14 cellular contexts compared by ENCODE assay signal in genomic region chr10:56318816-56319215, GRCh38. TPM values are rescaled to one million over a fixed set of nuclear protein-coding genes. Genes with fewer than 3 reads are reported as not detected.
A peak's percentile ranks its signal among the peaks of the same experiment; 100 is the strongest.
DNase-seq lines count a peak whose midpoint lies in the region; ATAC-seq, FAIRE-seq and TF ChIP-seq lines count a peak whose summit lies in the region.
"Had no signal": no experiment of that assay in that cellular context is flagged by ENCODE, and none has a peak within 500 bp of the region (broad histone marks: within the 10 kb centered on the region; RNA-seq: fewer than 3 reads in every experiment).

No MANE protein-coding gene starts in this region.

- CTCF ChIA-PET in activated CD4-positive, alpha-beta memory T cell treated with anti-CD3 and anti-CD28 coated beads for 36 hours (lab: Charles Lee): no interaction called here
- CTCF ChIA-PET in activated CD8-positive, alpha-beta T cell treated with anti-CD3 and anti-CD28 coated beads for 36 hours (lab: Charles Lee): no interaction called here

- no peaks in the 10 kb centered on the region for H3K4me1 Mint-ChIP-seq in activated CD4-positive, alpha-beta memory T cell treated with anti-CD3 and anti-CD28 coated beads for 36 hours (ENCODE audit: low read depth)
- H3K4me1 Mint-ChIP-seq in activated CD8-positive, alpha-beta T cell treated with anti-CD3 and anti-CD28 coated beads for 36 hours (ENCODE audit: low read depth): no peaks in the 10 kb centered on the region
- H3K4me1 Mint-ChIP-seq: stimulated activated effector memory CD8-positive, alpha-beta T cell treated with anti-CD3 and anti-CD28 coated beads, Interleukin-12 subunit alpha, Interleukin-12 subunit beta, amount 100 ng/mL, for 72 hours had no signal

- H3K4me3 ChIP-seq in H7 (ENCODE audit: insufficient read depth, low read depth, low read length): no peak overlapping the region
- H3K4me3 ChIP-seq: esophagus squamous epithelium had no signal

- ATAC-seq in GM18858 (IDR thresholded peaks at IDR 0.05; ENCODE audit: unreplicated experiment) (peak; percentile 14), GM21423 (IDR thresholded peaks at IDR 0.05; ENCODE audit: unreplicated experiment) (peak; percentile 6), HG02981 (IDR thresholded peaks at IDR 0.05; ENCODE audit: unreplicated experiment) (peak; percentile 11)
- no peak for ATAC-seq in activated CD8-positive, alpha-beta T cell treated with anti-CD3 and anti-CD28 coated beads for 36 hours
- ATAC-seq: stimulated activated effector memory CD8-positive, alpha-beta T cell treated with anti-CD3 and anti-CD28 coated beads, Interleukin-12 subunit alpha, Interleukin-12 subunit beta, amount 100 ng/mL, for 72 hours had no signal

- no peak for TF ChIP-seq POLR2A in GM12892 (IDR thresholded peaks at IDR 0.05; ENCODE audit: low read depth, low read length)

- no peak for TF ChIP-seq CTCF in activated CD8-positive, alpha-beta T cell treated with anti-CD3 and anti-CD28 coated beads for 36 hours (IDR thresholded peaks at IDR 0.05)

- DNase-seq in NCI-H1105 (lab: John Stamatoyannopoulos, UW) (peak; percentile 37), H7 (no peak), GM12892 (ENCODE audit: insufficient read length) (no peak)
- DNase-seq in activated CD4-positive, alpha-beta memory T cell treated with anti-CD3 and anti-CD28 coated beads for 36 hours: no peak
- no peak for DNase-seq in activated CD8-positive, alpha-beta T cell treated with anti-CD3 and anti-CD28 coated beads for 36 hours
- DNase-seq: activated CD4-positive, alpha-beta T cell treated with anti-CD3 and anti-CD28 coated beads, Interleukin-2, amount 50 U/mL, for 4 hours; activated naive CD4-positive, alpha-beta T cell treated with anti-CD3 and anti-CD28 coated beads, Interleukin-2, amount 50 U/mL, for 16 hours; esophagus squamous epithelium; midbrain; NCI-H1436 had no signal

- POLR2A ChIA-PET in activated CD4-positive, alpha-beta memory T cell treated with anti-CD3 and anti-CD28 coated beads for 36 hours (lab: Charles Lee): no interaction called here
- POLR2A ChIA-PET in activated CD8-positive, alpha-beta T cell treated with anti-CD3 and anti-CD28 coated beads for 36 hours (lab: Charles Lee): no interaction called here

- no peaks in the 10 kb centered on the region for H3K36me3 ChIP-seq in H7 (replicated peaks; ENCODE audit: control insufficient read depth, insufficient read depth, low read length)
- H3K36me3 ChIP-seq: esophagus squamous epithelium had no signal

- no peaks in the 10 kb centered on the region for H3K27me3 Mint-ChIP-seq in activated CD4-positive, alpha-beta memory T cell treated with anti-CD3 and anti-CD28 coated beads for 36 hours
- H3K27me3 Mint-ChIP-seq in activated CD8-positive, alpha-beta T cell treated with anti-CD3 and anti-CD28 coated beads for 36 hours: no peaks in the 10 kb centered on the region

- FAIRE-seq in GM12892 (lab: Jason Lieb, UNC): no peak

- intact Hi-C loops in activated CD4-positive, alpha-beta memory T cell treated with anti-CD3 and anti-CD28 coated beads for 36 hours (cut with micrococcal nuclease): no loop called here
- intact Hi-C loops in activated CD8-positive, alpha-beta T cell treated with anti-CD3 and anti-CD28 coated beads for 36 hours (cut with micrococcal nuclease): no loop called here

- H3K36me3 Mint-ChIP-seq in activated CD4-positive, alpha-beta memory T cell treated with anti-CD3 and anti-CD28 coated beads for 36 hours: no peaks in the 10 kb centered on the region
- no peaks in the 10 kb centered on the region for H3K36me3 Mint-ChIP-seq in activated CD8-positive, alpha-beta T cell treated with anti-CD3 and anti-CD28 coated beads for 36 hours (ENCODE audit: low read depth)
- H3K36me3 Mint-ChIP-seq: stimulated activated effector memory CD8-positive, alpha-beta T cell treated with anti-CD3 and anti-CD28 coated beads, Interleukin-12 subunit alpha, Interleukin-12 subunit beta, amount 100 ng/mL, for 72 hours had no signal

- no peak overlapping the region for H3K27ac Mint-ChIP-seq in activated CD4-positive, alpha-beta memory T cell treated with anti-CD3 and anti-CD28 coated beads for 36 hours
- H3K27ac Mint-ChIP-seq in activated CD8-positive, alpha-beta T cell treated with anti-CD3 and anti-CD28 coated beads for 36 hours: no peak overlapping the region
- H3K27ac Mint-ChIP-seq: stimulated activated effector memory CD8-positive, alpha-beta T cell treated with anti-CD3 and anti-CD28 coated beads, Interleukin-12 subunit alpha, Interleukin-12 subunit beta, amount 100 ng/mL, for 72 hours had no signal

- H3K27me3 ChIP-seq in H7 (ENCODE audit: control insufficient read depth, insufficient read depth, low read length): no peaks in the 10 kb centered on the region
- H3K27me3 ChIP-seq: esophagus squamous epithelium had no signal

- no peaks in the 10 kb centered on the region for H3K9me3 Mint-ChIP-seq in activated CD4-positive, alpha-beta memory T cell treated with anti-CD3 and anti-CD28 coated beads for 36 hours
- peaks cover 2% of the 10 kb centered on the region for H3K9me3 Mint-ChIP-seq in activated CD8-positive, alpha-beta T cell treated with anti-CD3 and anti-CD28 coated beads for 36 hours

- H3K4me3 Mint-ChIP-seq in activated CD4-positive, alpha-beta memory T cell treated with anti-CD3 and anti-CD28 coated beads for 36 hours: no peak overlapping the region
- no peak overlapping the region for H3K4me3 Mint-ChIP-seq in activated CD8-positive, alpha-beta T cell treated with anti-CD3 and anti-CD28 coated beads for 36 hours
- H3K4me3 Mint-ChIP-seq: stimulated activated effector memory CD8-positive, alpha-beta T cell treated with anti-CD3 and anti-CD28 coated beads, Interleukin-12 subunit alpha, Interleukin-12 subunit beta, amount 100 ng/mL, for 72 hours had no signal

RNA-seq across cellular contexts. Expression of gene ZWINT, which starts 42.2 kb away (rescaled TPM):
- total RNA-seq in H7 (2014; rRNA removed; shearing (Covaris generic)): 84.4 and 103 TPM in 2 replicates
- total RNA-seq in activated CD4-positive, alpha-beta memory T cell treated with anti-CD3 and anti-CD28 coated beads for 36 hours: 10 to 100 TPM; 69.2 to 72.7 TPM
- 80.9 TPM for polyA plus RNA-seq in GM12892 (2012; ENCODE audit: missing spikeins)
- total RNA-seq in activated CD8-positive, alpha-beta T cell treated with anti-CD3 and anti-CD28 coated beads for 36 hours: 10 to 100 TPM; 65.4 to 69.5 TPM
